10 cellular contexts compared by ENCODE assay signal in genomic region chr20:57657537-57658446, GRCh38. TPM values are rescaled to one million over a fixed set of nuclear protein-coding genes. Genes with fewer than 3 reads are reported as not detected.
DNase-seq lines count a peak whose midpoint lies in the region; ATAC-seq and TF ChIP-seq lines count a peak whose summit lies in the region.
"Had no signal": no experiment of that assay in that cellular context is flagged by ENCODE, and none has a peak within 500 bp of the region (broad histone marks: within the 10 kb centered on the region; RNA-seq: fewer than 3 reads in every experiment).

No MANE protein-coding gene starts in this region.

- TF ChIP-seq CTCF in 22Rv1 (IDR thresholded peaks at IDR 0.05): no peak
- no peak for TF ChIP-seq CTCF in lung (IDR thresholded peaks at IDR 0.05; ENCODE audit: control extremely low read depth, extremely low read depth)
- TF ChIP-seq CTCF in uterus (IDR thresholded peaks at IDR 0.05): no peak

- peaks cover 4% of the 10 kb centered on the region for H3K9me3 Mint-ChIP-seq in activated naive CD8-positive, alpha-beta T cell treated with anti-CD3 and anti-CD28 coated beads, Interleukin-2, amount 10 ng/mL, durations not matched to agents 7 days and 5 days

- H3K27ac ChIP-seq in 22Rv1 (peak overlapping the region; percentile 54), lung (ENCODE audit: low read depth in 1 of 2, low read length in 1 of 2) (no peak overlapping the region), uterus (peak overlapping the region; percentile 16 to 37)
- H3K27ac ChIP-seq: C4-2B, KMS-11 had no signal

- peaks cover 19% of the 10 kb centered on the region for H3K4me1 Mint-ChIP-seq in activated naive CD8-positive, alpha-beta T cell treated with anti-CD3 and anti-CD28 coated beads, Interleukin-2, amount 10 ng/mL, durations not matched to agents 7 days and 5 days

- DNase-seq in NCI-H2196 treated with DMSO at 0.1 percent for 48 hours (lab: John Stamatoyannopoulos, UW; ENCODE audit: unreplicated experiment) (peak; percentile 72), lung (ENCODE audit: low spot score) (peak; percentile 64), uterus (peak; percentile 28 to 32), GF-D8 (lab: John Stamatoyannopoulos, UW) (no peak), NCI-H510A (lab: John Stamatoyannopoulos, UW) (no peak)
- DNase-seq in activated naive CD8-positive, alpha-beta T cell treated with anti-CD3 and anti-CD28 coated beads, Interleukin-2, amount 10 ng/mL, durations not matched to agents 7 days and 5 days: peak; percentile 74

- H3K36me3 ChIP-seq in lung (ENCODE audit: control insufficient read depth in 2 of 2, insufficient read depth in 2 of 2, low read length in 2 of 2): peaks cover 3 to 30% of the 10 kb centered on the region in 2 donors
- H3K36me3 ChIP-seq in uterus: no peaks in the 10 kb centered on the region

- no peaks in the 10 kb centered on the region for H3K36me3 Mint-ChIP-seq in activated naive CD8-positive, alpha-beta T cell treated with anti-CD3 and anti-CD28 coated beads, Interleukin-2, amount 10 ng/mL, durations not matched to agents 7 days and 5 days

- peak overlapping the region; percentile 55 for H3K4me3 Mint-ChIP-seq in activated naive CD8-positive, alpha-beta T cell treated with anti-CD3 and anti-CD28 coated beads, Interleukin-2, amount 10 ng/mL, durations not matched to agents 7 days and 5 days

- peak overlapping the region; percentile 87 for H3K27ac Mint-ChIP-seq in activated naive CD8-positive, alpha-beta T cell treated with anti-CD3 and anti-CD28 coated beads, Interleukin-2, amount 10 ng/mL, durations not matched to agents 7 days and 5 days

- POLR2A ChIA-PET in activated naive CD8-positive, alpha-beta T cell treated with anti-CD3 and anti-CD28 coated beads, Interleukin-2, amount 10 ng/mL, durations not matched to agents 7 days and 5 days (lab: Charles Lee): interaction anchor here (0.5 to 1.5 kb wide), 3 partner anchors 24 to 38 kb away, joined by 3 to 5 read pairs (median 4); partner anchors contain the start of gene ZBP1

- H3K4me3 ChIP-seq in lung (no peak overlapping the region), uterus (no peak overlapping the region)

- 74 to 77% methylated on average over 35 to 36 of the region's 36 CpGs for WGBS in lung, 2 donors

- H3K4me1 ChIP-seq in lung (ENCODE audit: control insufficient read depth in 2 of 2, insufficient read depth in 2 of 2, low read length in 2 of 2) (peaks cover 0 to 1% of the 10 kb centered on the region in 2 donors), uterus (peaks cover 0 to 5% of the 10 kb centered on the region in 2 donors)

- H3K27me3 ChIP-seq in lung (ENCODE audit: control insufficient read depth, insufficient read depth): no peaks in the 10 kb centered on the region
- no peaks in the 10 kb centered on the region for H3K27me3 ChIP-seq in uterus

- no peak for TF ChIP-seq POLR2A in uterus (IDR thresholded peaks at IDR 0.05)

- peaks cover 5% of the 10 kb centered on the region for H3K27me3 Mint-ChIP-seq in activated naive CD8-positive, alpha-beta T cell treated with anti-CD3 and anti-CD28 coated beads, Interleukin-2, amount 10 ng/mL, durations not matched to agents 7 days and 5 days

- peak; percentile 92 for ATAC-seq in activated naive CD8-positive, alpha-beta T cell treated with anti-CD3 and anti-CD28 coated beads, Interleukin-2, amount 10 ng/mL, durations not matched to agents 7 days and 5 days (ENCODE audit: low read depth)
- ATAC-seq in lung (ENCODE audit: insufficient read depth, low FRiP score): peak; percentile 36
- no peak for ATAC-seq in GM18867 (IDR thresholded peaks at IDR 0.05; ENCODE audit: unreplicated experiment)

- H3K9me3 ChIP-seq in lung (ENCODE audit: control insufficient read depth in 2 of 2, insufficient read depth in 1 of 2, low read length in 1 of 2) (no peaks in the 10 kb centered on the region), uterus (no peaks in the 10 kb centered on the region)

- intact Hi-C loops in uterus (cut with DNase I; ENCODE audit: low total_unique reads): no loop called here

RNA-seq across cellular contexts. Expression of gene ZBP1, which starts 37.6 kb away (rescaled TPM):
- 10 to 100 TPM; 27.5 to 28.5 TPM for total RNA-seq in activated naive CD8-positive, alpha-beta T cell treated with anti-CD3 and anti-CD28 coated beads, Interleukin-2, amount 10 ng/mL, durations not matched to agents 7 days and 5 days
- total RNA-seq in lung (1 to 10 TPM; 1.3 to 3.0 TPM), uterus (under 1 TPM in 1 of 4 donors, not detected in 3; 0.46 TPM)
- polyA plus RNA-seq in lung: 1 to 10 TPM; 1.9 to 5.3 TPM

RNA-seq across cellular contexts. Expression of gene PMEPA1, which starts 52.0 kb away (rescaled TPM):
- total RNA-seq in activated naive CD8-positive, alpha-beta T cell treated with anti-CD3 and anti-CD28 coated beads, Interleukin-2, amount 10 ng/mL, durations not matched to agents 7 days and 5 days: 1 to 10 TPM; 4.9 to 5.0 TPM
- 10 to 100 TPM in 1 of 2 donors, 1 to 10 TPM in 1; 10.0 to 44.0 TPM for total RNA-seq in lung
- polyA plus RNA-seq in lung: 10 to 100 TPM; 10.7 to 37.1 TPM
- total RNA-seq in uterus: 10 to 100 TPM in 3 of 4 donors, 1 to 10 TPM in 1; 5.6 to 51.9 (median 33.5) TPM

Comparison
In these comparisons a context has a peak if more than half of its experiments do, and no peak if none do; other contexts are left out.
1. H3K27ac ChIP-seq: peak in 22Rv1 (single experiment) and uterus (2 of 2); none in lung (0 of 2).
2. DNase-seq: peak in NCI-H2196 treated with DMSO at 0.1 percent for 48 hours (single experiment), activated naive CD8-positive, alpha-beta T cell treated with anti-CD3 and anti-CD28 coated beads, Interleukin-2, amount 10 ng/mL, durations not matched to agents 7 days and 5 days (single experiment), lung (single experiment) and uterus (2 of 2); none in GF-D8 (single experiment) and NCI-H510A (single experiment).
3. RNA of gene ZBP1, which starts 37.6 kb away (total RNA-seq): 27.5 to 28.5 TPM in activated naive CD8-positive, alpha-beta T cell treated with anti-CD3 and anti-CD28 coated beads, Interleukin-2, amount 10 ng/mL, durations not matched to agents 7 days and 5 days; 1.3 to 3.0 TPM in lung and 0.46 TPM in uterus; every median in the first group is over 4 times any median in the second.